In genomic region chr14:74081491-74081890, GRCh38 we compare ENCODE assay signal across 1 cellular context.
TF ChIP-seq lines count a peak whose summit lies in the region.

No MANE protein-coding gene starts in this region.

TF ChIP-seq in A549, 52 proteins besides CTCF, POLR2A, EP300 and RAD21:
- TF ChIP-seq JUN (IDR thresholded peaks at IDR 0.05): no peak
- no peak for TF ChIP-seq CEBPB (IDR thresholded peaks at IDR 0.05)
- TF ChIP-seq SMC3 (IDR thresholded peaks at IDR 0.05): no peak
- no peak for TF ChIP-seq POLR2AphosphoS2 (conservative IDR thresholded peaks at IDR 0.05; ENCODE audit: low read length)
- no peak for TF ChIP-seq ZSCAN20 (CRISPR knock-in tag; IDR thresholded peaks at IDR 0.05)
- no peak for TF ChIP-seq MAZ (IDR thresholded peaks at IDR 0.05; ENCODE audit: borderline replicate concordance, low read depth, low read length)
- no peak for TF ChIP-seq EHF (CRISPR knock-in tag; IDR thresholded peaks at IDR 0.05)
- no peak for TF ChIP-seq HOXA7 (CRISPR knock-in tag; IDR thresholded peaks at IDR 0.05)
- no peak for TF ChIP-seq NR3C1 (IDR thresholded peaks at IDR 0.05)
- no peak for TF ChIP-seq KDM5A (IDR thresholded peaks at IDR 0.05)
- TF ChIP-seq ATOH8 (CRISPR knock-in tag; IDR thresholded peaks at IDR 0.05; ENCODE audit: low read depth): no peak
- no peak for TF ChIP-seq EHMT2 (IDR thresholded peaks at IDR 0.05; ENCODE audit: low read depth)
- no peak for TF ChIP-seq KDM1A (IDR thresholded peaks at IDR 0.05; ENCODE audit: low read depth)
- TF ChIP-seq ZNF302 (CRISPR knock-in tag; IDR thresholded peaks at IDR 0.05): no peak
- no peak for TF ChIP-seq GATA3 (IDR thresholded peaks at IDR 0.05; ENCODE audit: borderline replicate concordance)
- TF ChIP-seq, protein P1, sequence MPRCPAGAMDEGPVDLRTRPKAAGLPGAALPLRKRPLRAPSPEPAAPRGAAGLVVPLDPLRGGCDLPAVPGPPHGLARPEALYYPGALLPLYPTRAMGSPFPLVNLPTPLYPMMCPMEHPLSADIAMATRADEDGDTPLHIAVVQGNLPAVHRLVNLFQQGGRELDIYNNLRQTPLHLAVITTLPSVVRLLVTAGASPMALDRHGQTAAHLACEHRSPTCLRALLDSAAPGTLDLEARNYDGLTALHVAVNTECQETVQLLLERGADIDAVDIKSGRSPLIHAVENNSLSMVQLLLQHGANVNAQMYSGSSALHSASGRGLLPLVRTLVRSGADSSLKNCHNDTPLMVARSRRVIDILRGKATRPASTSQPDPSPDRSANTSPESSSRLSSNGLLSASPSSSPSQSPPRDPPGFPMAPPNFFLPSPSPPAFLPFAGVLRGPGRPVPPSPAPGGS (IDR thresholded peaks at IDR 0.05): no peak
- no peak for TF ChIP-seq MAFK (IDR thresholded peaks at IDR 0.05; ENCODE audit: partially characterized antibody)
- TF ChIP-seq CBX2 (IDR thresholded peaks at IDR 0.05; ENCODE audit: borderline replicate concordance, low read depth): no peak
- TF ChIP-seq HDAC2 (IDR thresholded peaks at IDR 0.05): no peak
- no peak for TF ChIP-seq RNF2 (IDR thresholded peaks at IDR 0.05; ENCODE audit: borderline replicate concordance, low read depth)
